In the genomic region with DNA sequence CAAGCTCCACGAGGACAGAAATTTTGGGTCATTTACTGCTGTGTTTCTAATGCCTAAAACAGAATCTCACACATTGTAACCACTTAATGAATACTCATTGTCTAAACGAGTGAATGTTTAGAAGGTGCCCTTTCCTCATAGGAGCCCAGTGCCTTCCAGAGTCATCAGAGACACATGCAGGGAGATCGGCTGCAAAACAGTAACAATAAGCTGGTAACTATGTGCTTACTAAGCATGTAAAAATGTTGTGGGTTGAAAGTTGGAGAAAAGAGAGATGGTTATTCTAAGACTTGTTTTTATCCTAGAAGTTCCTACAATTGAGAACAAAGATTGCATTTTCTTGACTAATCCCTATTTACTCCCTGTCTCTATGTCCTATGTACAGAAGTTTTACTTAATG, we compare ENCODE assay signal across 13 cellular contexts. TPM values are rescaled to one million over a fixed set of nuclear protein-coding genes. Genes with fewer than 3 reads are reported as not detected.
DNase-seq lines count a peak whose midpoint lies in the region; ATAC-seq and TF ChIP-seq lines count a peak whose summit lies in the region.
"Had no signal": no experiment of that assay in that cellular context is flagged by ENCODE, and none has a peak within 500 bp of the region (broad histone marks: within the 10 kb centered on the region; RNA-seq: fewer than 3 reads in every experiment).

No MANE protein-coding gene starts in this region.

- CTCF ChIA-PET in HCT116 (lab: Charles Lee), result interaction anchor here (1.6 kb wide), 1 partner anchor 16 kb away, joined by 5 read pairs; no protein-coding TSS in a partner anchor

- no peak overlapping the region for H2AFZ ChIP-seq in HCT116 (ENCODE audit: low read depth, low read length, poor library complexity, severe bottlenecking)

- no peaks in the 10 kb centered on the region for H4K20me1 ChIP-seq in HCT116 (ENCODE audit: insufficient read depth)

- TF ChIP-seq CTCF in HCT116 (IDR thresholded peaks at IDR 0.05 in 2 of 3, conservative IDR thresholded peaks at IDR 0.05 in 1 of 3; ENCODE audit: borderline replicate concordance in 1 of 3, insufficient read depth in 1 of 3, low read depth in 2 of 3, low read length in 2 of 3), result no peak
- no peak for TF ChIP-seq CTCF in type B pancreatic cell (conservative IDR thresholded peaks at IDR 0.05)

- DNase-seq in AG08396 (ENCODE audit: low spot score), result peak; percentile 37
- no peak for DNase-seq in HCT116 (ENCODE audit: low read depth, low spot score)
- DNase-seq in amniotic stem cell (lab: John Stamatoyannopoulos, UW), result peak; percentile 9
- peak; percentile 88 for DNase-seq in kidney tubule cell (ENCODE audit: low spot score)
- no peak for DNase-seq in inferior parietal cortex (ENCODE audit: extremely low spot score)
- no peak for DNase-seq in type B pancreatic cell (ENCODE audit: extremely low spot score, unreplicated experiment)
- no peak for DNase-seq in HAP-1 (ENCODE audit: low spot score in 2 of 2)
- no peak for DNase-seq in activated CD8-positive, alpha-beta memory T cell treated with anti-CD3 and anti-CD28 coated beads, Interleukin-2, amount 50 U/mL, for 4 hours
- DNase-seq: activated CD4-positive, alpha-beta T cell treated with anti-CD3 and anti-CD28 coated beads for 4 hours; cortex of kidney; NCI-H146 had no signal

- H3K27ac Mint-ChIP-seq in type B pancreatic cell, result no peak overlapping the region

- H3K9me2 ChIP-seq in HCT116 (ENCODE audit: insufficient read depth), result no peaks in the 10 kb centered on the region

- no peaks in the 10 kb centered on the region for H3K36me3 Mint-ChIP-seq in type B pancreatic cell

- H3K9me3 Mint-ChIP-seq in type B pancreatic cell, result no peaks in the 10 kb centered on the region

- H3K27me3 ChIP-seq in HCT116 (ENCODE audit: insufficient read depth, low read length) (peaks cover 88% of the 10 kb centered on the region), HAP-1 (ENCODE audit: low read depth) (peaks cover 2% of the 10 kb centered on the region; the same call in 1 of the 2 replicates)

- no peak overlapping the region for H3K9ac ChIP-seq in HCT116 (ENCODE audit: low read length)

- RAD21 ChIA-PET in HCT116 (lab: Charles Lee; ENCODE audit: low non-redundant PET in 1 of 2, low total read pairs in 2 of 2, uncharacterized antibody in 2 of 2, unreplicated experiment in 2 of 2), result no interaction called here

- no peak overlapping the region for H3K4me2 ChIP-seq in HCT116 (ENCODE audit: low read length)

- no TSS peak for BruUV-seq in HCT116 (replicated peaks; lab: Mats Ljungman, UMichigan)

- in situ Hi-C loops in HAP-1 (cut with MboI; ENCODE audit: low sequenced_read_pairs), result loop anchor here (25.0 kb wide), 1 partner anchor 635 kb away; no protein-coding TSS in a partner anchor

- H3K27me3 Mint-ChIP-seq in type B pancreatic cell, result peaks cover 28% of the 10 kb centered on the region

- H3K27ac ChIP-seq in HCT116 (ENCODE audit: low read depth, low read length), result no peak overlapping the region

- H3K79me2 ChIP-seq in HCT116 (ENCODE audit: insufficient read depth, low read length), result no peaks in the 10 kb centered on the region

- TF ChIP-seq RAD21 in HCT116 (IDR thresholded peaks at IDR 0.05; ENCODE audit: low read depth), result no peak

- H3K4me1 ChIP-seq in HCT116 (ENCODE audit: control insufficient read depth in 1 of 2, insufficient read depth in 2 of 2, low read length in 2 of 2) (no peaks in the 10 kb centered on the region), HAP-1 (no peaks in the 10 kb centered on the region)

- ATAC-seq in HCT116, result no peak
- ATAC-seq: Panc1 had no signal

- POLR2A ChIA-PET in HCT116 (lab: Charles Lee), result no interaction called here

- H3K9me3 ChIP-seq in HCT116 (ENCODE audit: control insufficient read depth in 1 of 2, insufficient read depth in 1 of 2, low read depth in 1 of 2, low read length in 2 of 2), result no peaks in the 10 kb centered on the region
- no peaks in the 10 kb centered on the region for H3K9me3 ChIP-seq in HAP-1

- no peaks in the 10 kb centered on the region for H3K36me3 ChIP-seq in HCT116 (ENCODE audit: control insufficient read depth in 1 of 2, insufficient read depth in 2 of 2, low read length in 2 of 2)
- H3K36me3 ChIP-seq in HAP-1 (replicated peaks), result no peaks in the 10 kb centered on the region

- TF ChIP-seq POLR2A in HCT116 (IDR thresholded peaks at IDR 0.05; ENCODE audit: borderline replicate concordance, extremely low read depth, insufficient read depth, insufficient read length), result no peak

- H3K4me1 Mint-ChIP-seq in type B pancreatic cell (ENCODE audit: unreplicated experiment), result no peaks in the 10 kb centered on the region

- no peak overlapping the region for H3K4me3 Mint-ChIP-seq in type B pancreatic cell

- intact Hi-C loops in HCT116 (cut with micrococcal nuclease), result no loop called here

- H3K4me3 ChIP-seq in HCT116 (replicated peaks in 1 of 2; ENCODE audit: low read depth in 1 of 2, low read length in 2 of 2) (no peak overlapping the region), HAP-1 (no peak overlapping the region)

TF ChIP-seq in HCT116, 20 proteins besides CTCF, POLR2A, EP300 and RAD21:
- TF ChIP-seq EZH2phosphoT487 (IDR thresholded peaks at IDR 0.05; ENCODE audit: borderline replicate concordance) (0 out of 2 replicates have a peak, but pooled peaks have one; percentile 68), ZNF274 (IDR thresholded peaks at IDR 0.05; ENCODE audit: low read depth, low read length) (no peak), TCF7L2 (IDR thresholded peaks at IDR 0.05; ENCODE audit: borderline replicate concordance, extremely low read depth, insufficient read depth, insufficient read length) (no peak)

RNA-seq across cellular contexts. Expression of gene TESPA1, which starts 7.4 kb away (rescaled TPM):
- total RNA-seq in HCT116 (2021; ENCODE audit: unreplicated experiment) (0.27 TPM), type B pancreatic cell (ENCODE audit: low replicate concordance) (not detected in 2 replicates)
- not detected in 2 replicates for polyA plus RNA-seq in HCT116 (2012)

RNA-seq across cellular contexts. Expression of gene NEUROD4, which starts 42.6 kb away (rescaled TPM):
- total RNA-seq in HCT116 (2021; ENCODE audit: unreplicated experiment) (not detected), type B pancreatic cell (ENCODE audit: low replicate concordance) (1.6 and 3.3 TPM in 2 replicates)
- not detected in 2 replicates for polyA plus RNA-seq in HCT116 (2012)
- total RNA-seq: posterior vena cava had no signal

Comparison
In these comparisons a context has a peak if more than half of its experiments do, and no peak if none do; other contexts are left out.
1. DNase-seq: peak in AG08396 (single experiment), amniotic stem cell (single experiment) and kidney tubule cell (single experiment); none in HCT116 (single experiment), inferior parietal cortex (single experiment), type B pancreatic cell (single experiment), HAP-1 (0 of 2) and activated CD8-positive, alpha-beta memory T cell treated with anti-CD3 and anti-CD28 coated beads, Interleukin-2, amount 50 U/mL, for 4 hours (single experiment).